8 cellular contexts compared by ENCODE assay signal in genomic region chr6:26065952-26066380, GRCh38. TPM values are rescaled to one million over a fixed set of nuclear protein-coding genes. Genes with fewer than 3 reads are reported as not detected.
DNase-seq lines count a peak whose midpoint lies in the region; ATAC-seq, FAIRE-seq and TF ChIP-seq lines count a peak whose summit lies in the region.

No MANE protein-coding gene starts in this region.

- peak overlapping the region; percentile 78 for H3K4me2 ChIP-seq in A549
- peak overlapping the region; percentile 21 for H3K4me2 ChIP-seq in SU-DHL-6 (ENCODE audit: low read depth, low read length, poor library complexity, severe bottlenecking)
- H3K4me2 ChIP-seq in keratinocyte (ENCODE audit: control insufficient read depth, extremely low read depth, insufficient read depth, low read depth, low read length), result peak overlapping the region; percentile 16

- no peaks in the 10 kb centered on the region for H3K9me2 ChIP-seq in SU-DHL-6 (replicated peaks; ENCODE audit: insufficient read depth, low read length)

- CTCF ChIA-PET in A549 (lab: Yijun Ruan, JAX), result interaction anchor here (0.6 to 21.3 kb wide), 20 partner anchors 9 to 117 kb away, joined by 3 to 580 read pairs (median 5); partner anchors contain the start of gene HFE

- peak overlapping the region; percentile 84 to 85 for H3K27ac ChIP-seq in A549
- no peak overlapping the region for H3K27ac ChIP-seq in SU-DHL-6 (ENCODE audit: low read depth, low read length)
- peak overlapping the region; percentile 2 for H3K27ac ChIP-seq in keratinocyte (ENCODE audit: control insufficient read depth, insufficient read depth, low read length)

- peak overlapping the region; percentile 27 for H2AFZ ChIP-seq in SU-DHL-6 (ENCODE audit: low read depth, low read length, severe bottlenecking)
- no peak overlapping the region for H2AFZ ChIP-seq in keratinocyte (ENCODE audit: control insufficient read depth, low read length)

- ATAC-seq in A549 (peak; percentile 90 to 92), HG02623 (IDR thresholded peaks at IDR 0.05; ENCODE audit: unreplicated experiment) (peak; percentile 88)

- DNase-seq in A549 (ENCODE audit: low read depth in 1 of 2, low spot score in 1 of 2) (peak; percentile 60 to 88), MV-4-11 (lab: John Stamatoyannopoulos, UW) (peak; percentile 76), bronchial epithelial cell (ENCODE audit: low read depth) (peak; percentile 80), keratinocyte (ENCODE audit: low read depth, low spot score) (no peak)
- peak; percentile 54 for DNase-seq in stimulated activated CD8-positive, alpha-beta memory T cell treated with anti-CD3 and anti-CD28 coated beads, Interleukin-4, amount 100 ng/mL, for 48 hours

- TF ChIP-seq POLR2A in A549 (IDR thresholded peaks at IDR 0.05; ENCODE audit: low read length), result no peak

- peak overlapping the region; percentile 30 for H3K4me3 ChIP-seq in A549
- no peak overlapping the region for H3K4me3 ChIP-seq in SU-DHL-6 (ENCODE audit: insufficient read depth, low read length, poor library complexity, severe bottlenecking)
- no peak overlapping the region for H3K4me3 ChIP-seq in bronchial epithelial cell (ENCODE audit: low read depth, low read length)
- no peak overlapping the region for H3K4me3 ChIP-seq in keratinocyte (ENCODE audit: control insufficient read depth in 2 of 3, extremely low read depth in 1 of 3, insufficient read depth in 2 of 3, low read depth in 1 of 3, low read length in 3 of 3)

- TF ChIP-seq EP300 in A549 (IDR thresholded peaks at IDR 0.05), result no peak

- dilution Hi-C loops in keratinocyte (cut with MboI; ENCODE audit: extremely low pct_ligation_motif_present, low sequenced_read_pairs), result no loop called here

- FAIRE-seq in A549 (lab: Jason Lieb, UNC), result peak; percentile 67
- FAIRE-seq in bronchial epithelial cell (lab: Jason Lieb, UNC), result peak; percentile 55
- peak; percentile 92 for FAIRE-seq in keratinocyte (lab: Jason Lieb, UNC)

- TF ChIP-seq CTCF in A549 (IDR thresholded peaks at IDR 0.05) (peak; percentile 89), GM12874 (IDR thresholded peaks at IDR 0.05; ENCODE audit: insufficient read depth, low read depth, low read length) (peak; percentile 77), SU-DHL-6 (IDR thresholded peaks at IDR 0.05; ENCODE audit: insufficient read depth, low read length, poor library complexity, severe bottlenecking) (peak; percentile 96), bronchial epithelial cell (IDR thresholded peaks at IDR 0.05; ENCODE audit: insufficient read depth, low read length, severe bottlenecking) (peak; percentile 81), keratinocyte (optimal IDR thresholded peaks at IDR 0.05 in 1 of 3, IDR thresholded peaks at IDR 0.05 in 1 of 3, conservative IDR thresholded peaks at IDR 0.05 in 1 of 3; ENCODE audit: extremely low read depth in 1 of 3, insufficient read depth in 2 of 3, low read length in 3 of 3) (peak; percentile 78 to 82 (median 79))

- peak; percentile 89 to 92 for TF ChIP-seq RAD21 in A549 (conservative IDR thresholded peaks at IDR 0.05 in 1 of 2, IDR thresholded peaks at IDR 0.05 in 1 of 2)

- H3K4me1 ChIP-seq in A549 (peaks cover 20% of the 10 kb centered on the region), keratinocyte (ENCODE audit: control insufficient read depth, extremely low read depth, insufficient read depth, low read length) (peaks cover 3% of the 10 kb centered on the region)

- no peaks in the 10 kb centered on the region for H3F3A ChIP-seq in SU-DHL-6 (ENCODE audit: insufficient read depth)

- POLR2A ChIA-PET in A549 (lab: Yijun Ruan, JAX), result interaction anchor here (1.1 to 1.3 kb wide), 2 partner anchors 58 to 90 kb away, joined by 3 to 7 read pairs; a partner anchor contains a TSS

- no peaks in the 10 kb centered on the region for H3K79me2 ChIP-seq in SU-DHL-6 (ENCODE audit: insufficient read depth, low read length)
- no peaks in the 10 kb centered on the region for H3K79me2 ChIP-seq in keratinocyte (ENCODE audit: control insufficient read depth, insufficient read depth, low read length)

- 1% methylated on average over 4 of the region's 4 CpGs for WGBS in A549 (ENCODE audit: missing lambda C conversion rate)

- no peaks in the 10 kb centered on the region for H3K27me3 ChIP-seq in SU-DHL-6 (ENCODE audit: low read length)
- no peaks in the 10 kb centered on the region for H3K27me3 ChIP-seq in bronchial epithelial cell (ENCODE audit: control insufficient read depth, insufficient read depth, low read length)
- H3K27me3 ChIP-seq in keratinocyte (ENCODE audit: control insufficient read depth, extremely low read depth, insufficient read depth, low read length), result no peaks in the 10 kb centered on the region

- H4K20me1 ChIP-seq in SU-DHL-6 (ENCODE audit: low read depth, low read length), result no peaks in the 10 kb centered on the region
- H4K20me1 ChIP-seq in keratinocyte (ENCODE audit: control insufficient read depth, extremely low read depth, insufficient read depth, low read length), result no peaks in the 10 kb centered on the region

- H3K36me3 ChIP-seq in SU-DHL-6 (ENCODE audit: low read length), result no peaks in the 10 kb centered on the region
- no peaks in the 10 kb centered on the region for H3K36me3 ChIP-seq in bronchial epithelial cell (ENCODE audit: control insufficient read depth, insufficient read depth, low read length)
- no peaks in the 10 kb centered on the region for H3K36me3 ChIP-seq in keratinocyte (ENCODE audit: control insufficient read depth in 2 of 2, extremely low read depth in 1 of 2, insufficient read depth in 2 of 2, low read length in 2 of 2)

- H3K9me1 ChIP-seq in keratinocyte (ENCODE audit: control insufficient read depth, extremely low read depth, insufficient read depth, low read length), result no peaks in the 10 kb centered on the region

- H3K9ac ChIP-seq in SU-DHL-6 (ENCODE audit: low read length) (no peak overlapping the region), keratinocyte (ENCODE audit: control insufficient read depth, extremely low read depth, insufficient read depth, low read length) (no peak overlapping the region)

- H3K9me3 ChIP-seq in A549 (no peaks in the 10 kb centered on the region), SU-DHL-6 (ENCODE audit: insufficient read depth, low read length) (no peaks in the 10 kb centered on the region), keratinocyte (ENCODE audit: control insufficient read depth, low read depth, low read length) (no peaks in the 10 kb centered on the region)

TF ChIP-seq in A549, 52 proteins besides CTCF, POLR2A, EP300 and RAD21:
- TF ChIP-seq MAZ (IDR thresholded peaks at IDR 0.05; ENCODE audit: borderline replicate concordance, low read depth, low read length) (no peak), CEBPB (IDR thresholded peaks at IDR 0.05) (peak in 1 of 2 experiments; percentile 53; a peak in 1 of 4 replicates), ZNF302 (CRISPR knock-in tag; IDR thresholded peaks at IDR 0.05) (no peak), ZC3H11A (IDR thresholded peaks at IDR 0.05) (no peak), MAFK (IDR thresholded peaks at IDR 0.05; ENCODE audit: partially characterized antibody) (peak; percentile 97), FOSB (CRISPR knock-in tag; IDR thresholded peaks at IDR 0.05) (no peak), JUN (IDR thresholded peaks at IDR 0.05) (0 out of 5 replicates have a peak, but pooled peaks of 1 of the 2 experiments have one; percentile 33), ATOH8 (CRISPR knock-in tag; IDR thresholded peaks at IDR 0.05; ENCODE audit: low read depth) (no peak), SMC3 (IDR thresholded peaks at IDR 0.05) (peak; percentile 91), TP53 (CRISPR knock-in tag; IDR thresholded peaks at IDR 0.05) (no peak), NFE2L2 (conservative IDR thresholded peaks at IDR 0.05; ENCODE audit: low read length) (peak; percentile 74), KDM1A (IDR thresholded peaks at IDR 0.05; ENCODE audit: low read depth) (no peak), CHD2 (IDR thresholded peaks at IDR 0.05; ENCODE audit: low read length, partially characterized antibody) (no peak), FOSL2 (IDR thresholded peaks at IDR 0.05) (no peak), FOSL2 (CRISPR knock-in tag; IDR thresholded peaks at IDR 0.05) (peak; percentile 43)

RNA-seq across cellular contexts. Expression of gene HFE, which starts 21.3 kb away (rescaled TPM):
- polyA plus RNA-seq in A549 (2011; rRNA removed) (31.7 and 35.9 TPM in 2 replicates), A549 (2017; fragmentation: RNase III; extraction: RNeasy Plus Mini Kit Qiagen cat#74134 plus additional on column Dnase treatment) (15.5 to 19.9 TPM (median 18.1 TPM) in 3 replicates), keratinocyte (13.8 to 18.6 TPM (median 18.4 TPM) in 3 replicates)
- polyA plus RNA-seq in A549 (2012; cell fraction: cytosol; rRNA removed), result 14.3 and 14.8 TPM in 2 replicates
- 16.5 and 16.8 TPM in 2 replicates for polyA plus RNA-seq in A549 (2012; cell fraction: nucleus; rRNA removed)
- 25.1 and 35.6 TPM in 2 replicates for polyA minus RNA-seq in A549 (2011; rRNA and poly(A)+ RNA removed)
- total RNA-seq in bronchial epithelial cell, result 3.7 and 4.6 TPM in 2 replicates
- polyA plus RNA-seq in keratinocyte (2011; ENCODE audit: low read depth), result 1.8 TPM
- polyA plus RNA-seq in keratinocyte (2011; cell fraction: cytosol; rRNA removed), result 4.8 and 5.8 TPM in 2 replicates
- 22.5 and 22.9 TPM in 2 replicates for polyA plus RNA-seq in keratinocyte (2011; cell fraction: nucleus; rRNA removed)
- polyA plus RNA-seq in keratinocyte (2012; ENCODE audit: low replicate concordance), result 3.0 and 11.8 TPM in 2 replicates
- polyA minus RNA-seq in keratinocyte, result 16.8 to 21.1 TPM (median 19.5 TPM) in 3 replicates
- polyA minus RNA-seq in keratinocyte (2011; cell fraction: cytosol; rRNA and poly(A)+ RNA removed), result 13.0 TPM
- polyA minus RNA-seq in keratinocyte (2011; cell fraction: nucleus; rRNA and poly(A)+ RNA removed), result 19.5 and 31.3 TPM in 2 replicates

Comparison
In these comparisons a context has a peak if more than half of its experiments do, and no peak if none do; other contexts are left out.
1. H3K4me2 ChIP-seq: peak in every context shown above with its lines; median percentile 78 in A549; 21 in SU-DHL-6; 16 in keratinocyte.